Comparison of ENCODE assay signal across 6 cellular contexts in genomic region chr17:8163978-8164814, GRCh38. TPM values are rescaled to one million over a fixed set of nuclear protein-coding genes. Genes with fewer than 3 reads are reported as not detected.
DNase-seq lines count a peak whose midpoint lies in the region; ATAC-seq and TF ChIP-seq lines count a peak whose summit lies in the region.

No MANE protein-coding gene starts in this region.

- peak overlapping the region; percentile 9; the same call in 1 of the 2 replicates for H3K4me3 ChIP-seq in AG10803 (ENCODE audit: low read length)

- CTCF ChIA-PET in activated naive CD4-positive, alpha-beta T cell treated with anti-CD3 and anti-CD28 coated beads, Interleukin-2, amount 10 ng/mL, durations not matched to agents 7 days and 5 days (lab: Charles Lee) = interaction anchor here (0.6 to 1.7 kb wide), 7 partner anchors 8 to 54 kb away, joined by 3 to 6 read pairs (median 3); no protein-coding TSS in a partner anchor

- peak overlapping the region; percentile 75 for H3K4me3 Mint-ChIP-seq in activated naive CD4-positive, alpha-beta T cell treated with anti-CD3 and anti-CD28 coated beads, Interleukin-2, amount 10 ng/mL, durations not matched to agents 7 days and 5 days

- TF ChIP-seq CTCF in AG10803 (conservative IDR thresholded peaks at IDR 0.05; ENCODE audit: low read length) = no peak

- H3K27ac Mint-ChIP-seq in activated naive CD4-positive, alpha-beta T cell treated with anti-CD3 and anti-CD28 coated beads, Interleukin-2, amount 10 ng/mL, durations not matched to agents 7 days and 5 days = peak overlapping the region; percentile 98

- peak overlapping the region; percentile 99 for H3K27ac ChIP-seq in temporal lobe (ENCODE audit: low read depth, low read length)

- H3K9me3 Mint-ChIP-seq in activated naive CD4-positive, alpha-beta T cell treated with anti-CD3 and anti-CD28 coated beads, Interleukin-2, amount 10 ng/mL, durations not matched to agents 7 days and 5 days = no peaks in the 10 kb centered on the region

- H3K27me3 Mint-ChIP-seq in activated naive CD4-positive, alpha-beta T cell treated with anti-CD3 and anti-CD28 coated beads, Interleukin-2, amount 10 ng/mL, durations not matched to agents 7 days and 5 days = no peaks in the 10 kb centered on the region

- DNase-seq in AG10803 (ENCODE audit: low read depth) (peak; percentile 65), NCI-H1694 (lab: John Stamatoyannopoulos, UW) (peak; percentile 51), left lobe of liver (ENCODE audit: low spot score) (no peak)
- peak; percentile 89 for DNase-seq in activated naive CD4-positive, alpha-beta T cell treated with anti-CD3 and anti-CD28 coated beads, Interleukin-2, amount 10 ng/mL, durations not matched to agents 7 days and 5 days

- ATAC-seq in left lobe of liver (peak; percentile 41), HG03108 (IDR thresholded peaks at IDR 0.05; ENCODE audit: unreplicated experiment) (no peak)

- peaks cover 58% of the 10 kb centered on the region for H3K4me1 Mint-ChIP-seq in activated naive CD4-positive, alpha-beta T cell treated with anti-CD3 and anti-CD28 coated beads, Interleukin-2, amount 10 ng/mL, durations not matched to agents 7 days and 5 days

- peaks cover 25% of the 10 kb centered on the region for H3K36me3 Mint-ChIP-seq in activated naive CD4-positive, alpha-beta T cell treated with anti-CD3 and anti-CD28 coated beads, Interleukin-2, amount 10 ng/mL, durations not matched to agents 7 days and 5 days

RNA-seq across cellular contexts. Expression of gene VAMP2, which starts 1.4 kb away (rescaled TPM):
- total RNA-seq in left lobe of liver (18.1 TPM), temporal lobe (62.2 TPM)

RNA-seq across cellular contexts. Expression of gene TMEM107, which starts 12.0 kb away (rescaled TPM):
- total RNA-seq in left lobe of liver (3.6 TPM), temporal lobe (11.6 TPM)

RNA-seq across cellular contexts. Expression of gene PER1, which starts 12.0 kb away (rescaled TPM):
- total RNA-seq in left lobe of liver = 108 TPM
- 15.5 TPM for total RNA-seq in temporal lobe

RNA-seq across cellular contexts. Expression of gene BORCS6, which starts 25.8 kb away (rescaled TPM):
- total RNA-seq in left lobe of liver = 4.5 TPM
- 4.2 TPM for total RNA-seq in temporal lobe

RNA-seq across cellular contexts. Expression of gene HES7, which starts 40.3 kb away (rescaled TPM):
- total RNA-seq in left lobe of liver (not detected), temporal lobe (0.98 TPM)
